15 cellular contexts compared by ENCODE assay signal in genomic region chr12:128662106-128662505, GRCh38.
"Had no signal": no experiment of that assay in that cellular context is flagged by ENCODE, and none has a peak within 500 bp of the region (broad histone marks: within the 10 kb centered on the region; RNA-seq: fewer than 3 reads in every experiment).

No MANE protein-coding gene starts in this region.

- ATAC-seq: activated CD8-positive, alpha-beta T cell treated with anti-CD3 and anti-CD28 coated beads, Interleukin-2, amount 10 ng/mL, durations not matched to agents 7 days and 5 days; activated T-helper 17 cell treated with anti-CD3 and anti-CD28 coated beads, Interleukin-2, amount 50 U/mL, for 72 hours; left ventricle myocardium superior had no signal

- DNase-seq: activated CD4-positive, alpha-beta T cell treated with anti-CD3 and anti-CD28 coated beads for 4 hours; activated CD8-positive, alpha-beta T cell treated with anti-CD3 and anti-CD28 coated beads, Interleukin-2, amount 10 ng/mL, durations not matched to agents 7 days and 5 days; activated naive CD4-positive, alpha-beta T cell treated with anti-CD3 and anti-CD28 coated beads for 36 hours; esophagus squamous epithelium; foreskin fibroblast; glutamatergic neuron; left ventricle myocardium superior; stimulated activated CD4-positive, alpha-beta T cell treated with anti-CD3 and anti-CD28 coated beads, Interleukin-4, amount 100 ng/mL, for 1 hour; stimulated activated CD8-positive, alpha-beta memory T cell treated with anti-CD3 and anti-CD28 coated beads, Interleukin-4, amount 100 ng/mL, for 48 hours; T-helper 9 cell had no signal

- H3K27ac ChIP-seq: cardiac muscle cell, esophagus squamous epithelium, parathyroid adenoma, thoracic aorta, VCaP had no signal
